2 cellular contexts compared by ENCODE assay signal in the genomic region with DNA sequence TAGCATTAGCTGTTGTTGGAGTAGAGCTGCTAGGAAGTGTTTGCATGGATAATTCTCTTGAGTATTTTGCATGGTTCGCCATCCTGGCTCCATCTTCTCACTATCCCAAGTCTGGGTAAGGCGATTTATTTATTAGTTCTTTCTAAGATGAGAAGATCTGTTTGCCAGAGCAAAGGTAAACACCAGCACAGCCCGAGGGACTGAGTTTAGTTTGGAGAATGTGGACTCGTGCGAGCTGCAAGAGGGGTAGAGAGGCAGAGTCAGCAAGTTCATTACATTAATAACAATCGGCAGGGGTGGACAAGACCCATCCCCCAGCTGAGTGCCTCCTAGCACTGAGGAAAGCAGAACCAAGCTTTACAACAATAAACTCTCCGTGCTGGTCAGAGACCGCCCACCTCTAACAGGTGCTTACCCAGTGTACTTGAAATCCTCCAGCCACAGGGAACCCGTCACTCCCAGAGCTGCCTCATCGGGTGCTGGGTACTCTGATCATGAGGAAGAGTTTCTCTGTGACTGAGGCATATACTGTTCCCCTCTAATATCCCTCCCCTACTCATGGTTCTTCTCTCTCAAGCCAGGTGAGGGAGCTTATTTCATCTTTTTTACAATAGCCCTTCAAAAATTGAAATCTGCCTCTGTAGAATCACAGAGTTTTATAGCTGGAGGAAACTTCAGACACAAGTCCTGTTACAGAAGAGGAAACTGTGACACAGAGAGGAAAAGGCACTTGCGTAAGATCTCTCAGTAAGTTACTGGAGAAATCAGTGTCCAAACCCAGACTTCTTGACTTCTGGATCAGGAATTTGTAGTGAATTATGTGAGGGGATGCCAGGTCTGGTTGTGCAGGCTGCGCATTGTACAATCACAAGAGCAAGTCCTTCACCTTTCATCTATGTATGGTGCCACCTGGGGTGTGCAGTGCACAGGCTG.
TF ChIP-seq lines count a peak whose summit lies in the region.

No MANE protein-coding gene starts in this region.

TF ChIP-seq in GM23338, 12 proteins besides CTCF, POLR2A, EP300 and RAD21:
- TF ChIP-seq, protein P1, sequence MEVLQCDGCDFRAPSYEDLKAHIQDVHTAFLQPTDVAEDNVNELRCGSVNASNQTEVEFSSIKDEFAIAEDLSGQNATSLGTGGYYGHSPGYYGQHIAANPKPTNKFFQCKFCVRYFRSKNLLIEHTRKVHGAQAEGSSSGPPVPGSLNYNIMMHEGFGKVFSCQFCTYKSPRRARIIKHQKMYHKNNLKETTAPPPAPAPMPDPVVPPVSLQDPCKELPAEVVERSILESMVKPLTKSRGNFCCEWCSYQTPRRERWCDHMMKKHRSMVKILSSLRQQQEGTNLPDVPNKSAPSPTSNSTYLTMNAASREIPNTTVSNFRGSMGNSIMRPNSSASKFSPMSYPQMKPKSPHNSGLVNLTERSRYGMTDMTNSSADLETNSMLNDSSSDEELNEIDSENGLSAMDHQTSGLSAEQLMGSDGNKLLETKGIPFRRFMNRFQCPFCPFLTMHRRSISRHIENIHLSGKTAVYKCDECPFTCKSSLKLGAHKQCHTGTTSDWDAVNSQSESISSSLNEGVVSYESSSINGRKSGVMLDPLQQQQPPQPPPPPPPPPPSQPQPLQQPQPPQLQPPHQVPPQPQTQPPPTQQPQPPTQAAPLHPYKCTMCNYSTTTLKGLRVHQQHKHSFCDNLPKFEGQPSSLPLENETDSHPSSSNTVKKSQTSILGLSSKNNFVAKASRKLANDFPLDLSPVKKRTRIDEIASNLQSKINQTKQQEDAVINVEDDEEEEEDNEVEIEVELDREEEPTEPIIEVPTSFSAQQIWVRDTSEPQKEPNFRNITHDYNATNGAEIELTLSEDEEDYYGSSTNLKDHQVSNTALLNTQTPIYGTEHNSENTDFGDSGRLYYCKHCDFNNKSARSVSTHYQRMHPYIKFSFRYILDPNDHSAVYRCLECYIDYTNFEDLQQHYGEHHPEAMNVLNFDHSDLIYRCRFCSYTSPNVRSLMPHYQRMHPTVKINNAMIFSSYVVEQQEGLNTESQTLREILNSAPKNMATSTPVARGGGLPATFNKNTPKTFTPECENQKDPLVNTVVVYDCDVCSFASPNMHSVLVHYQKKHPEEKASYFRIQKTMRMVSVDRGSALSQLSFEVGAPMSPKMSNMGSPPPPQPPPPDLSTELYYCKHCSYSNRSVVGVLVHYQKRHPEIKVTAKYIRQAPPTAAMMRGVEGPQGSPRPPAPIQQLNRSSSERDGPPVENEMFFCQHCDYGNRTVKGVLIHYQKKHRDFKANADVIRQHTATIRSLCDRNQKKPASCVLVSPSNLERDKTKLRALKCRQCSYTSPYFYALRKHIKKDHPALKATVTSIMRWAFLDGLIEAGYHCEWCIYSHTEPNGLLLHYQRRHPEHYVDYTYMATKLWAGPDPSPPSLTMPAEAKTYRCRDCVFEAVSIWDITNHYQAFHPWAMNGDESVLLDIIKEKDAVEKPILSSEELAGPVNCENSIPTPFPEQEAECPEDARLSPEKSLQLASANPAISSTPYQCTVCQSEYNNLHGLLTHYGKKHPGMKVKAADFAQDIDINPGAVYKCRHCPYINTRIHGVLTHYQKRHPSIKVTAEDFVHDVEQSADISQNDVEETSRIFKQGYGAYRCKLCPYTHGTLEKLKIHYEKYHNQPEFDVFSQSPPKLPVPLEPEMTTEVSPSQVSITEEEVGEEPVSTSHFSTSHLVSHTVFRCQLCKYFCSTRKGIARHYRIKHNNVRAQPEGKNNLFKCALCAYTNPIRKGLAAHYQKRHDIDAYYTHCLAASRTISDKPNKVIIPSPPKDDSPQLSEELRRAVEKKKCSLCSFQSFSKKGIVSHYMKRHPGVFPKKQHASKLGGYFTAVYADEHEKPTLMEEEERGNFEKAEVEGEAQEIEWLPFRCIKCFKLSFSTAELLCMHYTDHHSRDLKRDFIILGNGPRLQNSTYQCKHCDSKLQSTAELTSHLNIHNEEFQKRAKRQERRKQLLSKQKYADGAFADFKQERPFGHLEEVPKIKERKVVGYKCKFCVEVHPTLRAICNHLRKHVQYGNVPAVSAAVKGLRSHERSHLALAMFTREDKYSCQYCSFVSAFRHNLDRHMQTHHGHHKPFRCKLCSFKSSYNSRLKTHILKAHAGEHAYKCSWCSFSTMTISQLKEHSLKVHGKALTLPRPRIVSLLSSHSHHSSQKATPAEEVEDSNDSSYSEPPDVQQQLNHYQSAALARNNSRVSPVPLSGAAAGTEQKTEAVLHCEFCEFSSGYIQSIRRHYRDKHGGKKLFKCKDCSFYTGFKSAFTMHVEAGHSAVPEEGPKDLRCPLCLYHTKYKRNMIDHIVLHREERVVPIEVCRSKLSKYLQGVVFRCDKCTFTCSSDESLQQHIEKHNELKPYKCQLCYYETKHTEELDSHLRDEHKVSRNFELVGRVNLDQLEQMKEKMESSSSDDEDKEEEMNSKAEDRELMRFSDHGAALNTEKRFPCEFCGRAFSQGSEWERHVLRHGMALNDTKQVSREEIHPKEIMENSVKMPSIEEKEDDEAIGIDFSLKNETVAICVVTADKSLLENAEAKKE (CRISPR knock-in tag; IDR thresholded peaks at IDR 0.05) = no peak
- no peak for TF ChIP-seq STAT1 (IDR thresholded peaks at IDR 0.05; ENCODE audit: unreplicated experiment)
- TF ChIP-seq EZH2phosphoT487 (IDR thresholded peaks at IDR 0.05; ENCODE audit: unreplicated experiment) = no peak
- TF ChIP-seq, protein P2, sequence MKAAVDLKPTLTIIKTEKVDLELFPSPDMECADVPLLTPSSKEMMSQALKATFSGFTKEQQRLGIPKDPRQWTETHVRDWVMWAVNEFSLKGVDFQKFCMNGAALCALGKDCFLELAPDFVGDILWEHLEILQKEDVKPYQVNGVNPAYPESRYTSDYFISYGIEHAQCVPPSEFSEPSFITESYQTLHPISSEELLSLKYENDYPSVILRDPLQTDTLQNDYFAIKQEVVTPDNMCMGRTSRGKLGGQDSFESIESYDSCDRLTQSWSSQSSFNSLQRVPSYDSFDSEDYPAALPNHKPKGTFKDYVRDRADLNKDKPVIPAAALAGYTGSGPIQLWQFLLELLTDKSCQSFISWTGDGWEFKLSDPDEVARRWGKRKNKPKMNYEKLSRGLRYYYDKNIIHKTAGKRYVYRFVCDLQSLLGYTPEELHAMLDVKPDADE (IDR thresholded peaks at IDR 0.05) = no peak
- no peak for TF ChIP-seq CREB1 (CRISPR knock-in tag; IDR thresholded peaks at IDR 0.05; ENCODE audit: low read depth)
- TF ChIP-seq NANOG (IDR thresholded peaks at IDR 0.05; ENCODE audit: borderline replicate concordance) = no peak

TF ChIP-seq in endothelial cell of umbilical vein, 7 proteins besides CTCF, POLR2A, EP300 and RAD21:
- TF ChIP-seq MYC (IDR thresholded peaks at IDR 0.05; ENCODE audit: low read depth, low read length) (no peak), EZH2 (IDR thresholded peaks at IDR 0.05; ENCODE audit: borderline replicate concordance, low read depth, low read length, severe bottlenecking) (no peak), JUN (IDR thresholded peaks at IDR 0.05; ENCODE audit: borderline replicate concordance, insufficient read depth, insufficient read length, low read depth) (no peak)
- TF ChIP-seq, protein P3, sequence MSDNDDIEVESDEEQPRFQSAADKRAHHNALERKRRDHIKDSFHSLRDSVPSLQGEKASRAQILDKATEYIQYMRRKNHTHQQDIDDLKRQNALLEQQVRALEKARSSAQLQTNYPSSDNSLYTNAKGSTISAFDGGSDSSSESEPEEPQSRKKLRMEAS (IDR thresholded peaks at IDR 0.05; ENCODE audit: insufficient read depth, insufficient read length) = no peak
TF ChIP-seq in endothelial cell of umbilical vein: peak in this region for 0.
